ENCODE assay signal across 26 cellular contexts in genomic region chr1:237690656-237691055, GRCh38.
"Had no signal": no experiment of that assay in that cellular context is flagged by ENCODE, and none has a peak within 500 bp of the region (broad histone marks: within the 10 kb centered on the region; RNA-seq: fewer than 3 reads in every experiment).

No MANE protein-coding gene starts in this region.

- H3K36me3 ChIP-seq: stomach, thyroid gland, tibial nerve, transverse colon, upper lobe of left lung, upper lobe of right lung, uterus, vagina had no signal

- FAIRE-seq: urothelium cell line had no signal

- DNase-seq: stimulated activated CD4-positive, alpha-beta T cell treated with anti-CD3 and anti-CD28 coated beads, Interleukin-2, amount 100 ng/mL, for 48 hours; stimulated activated CD4-positive, alpha-beta T cell treated with anti-CD3 and anti-CD28 coated beads, Interleukin-4, amount 100 ng/mL, for 1 hour; stimulated activated CD4-positive, alpha-beta T cell treated with anti-CD3 and anti-CD28 coated beads, Interleukin-4, amount 100 ng/mL, for 24 hours; stimulated activated CD4-positive, alpha-beta T cell treated with anti-CD3 and anti-CD28 coated beads, Interleukin-4, amount 100 ng/mL, for 4 hours; stimulated activated CD8-positive, alpha-beta memory T cell treated with anti-CD3 and anti-CD28 coated beads, Interleukin-4, amount 100 ng/mL, for 48 hours; stimulated activated naive B cell treated with anti-CD40 and anti-IgM and Interleukin-4, amounts not matched to agents 10 μg/mL and 1 μg/mL and 100 μg/mL, for 72 hours; stimulated activated naive CD4-positive, alpha-beta T cell; stimulated activated naive CD4-positive, alpha-beta T cell treated with Interleukin-2 at 50 U/mL for 16 hours; stimulated activated naive CD8-positive, alpha-beta T cell treated with anti-CD3 and anti-CD28 coated beads, Interleukin-15, amount 100 ng/mL, for 72 hours; stimulated activated naive CD8-positive, alpha-beta T cell treated with anti-CD3 and anti-CD28 coated beads, Interleukin-15, Interleukin-2, amounts not matched to agents 100 U/mL and 50 U/mL, for 24 hours; stomach; substantia nigra; testis; thyroid gland; tibial artery; transverse colon; trophoblast cell; upper lobe of left lung; upper lobe of right lung; uterus had no signal

- H3K27ac ChIP-seq: stomach, testis, thoracic aorta, thyroid gland, tibial artery, tibial nerve, transverse colon, upper lobe of left lung, upper lobe of right lung, uterus, vagina had no signal

- H3K27me3 ChIP-seq: stomach, testis, thyroid gland, tibial artery, tibial nerve, transverse colon, upper lobe of left lung, upper lobe of right lung, uterus, vagina had no signal

- H3K4me3 ChIP-seq: stomach, testis, thoracic aorta, thyroid gland, tibial artery, tibial nerve, transverse colon, upper lobe of left lung, upper lobe of right lung, uterus, vagina had no signal

- H3K4me1 ChIP-seq: stomach, testis, tibial artery, tibial nerve, upper lobe of left lung, upper lobe of right lung, uterus, vagina had no signal

- ATAC-seq: stimulated activated effector memory CD8-positive, alpha-beta T cell treated with anti-CD3 and anti-CD28 coated beads, Interleukin-12 subunit alpha, Interleukin-12 subunit beta, amount 100 ng/mL, for 72 hours; stimulated activated memory B cell treated with anti-CD40 and anti-IgM and Interleukin-4, amounts not matched to agents 10 μg/mL and 1 μg/mL and 100 μg/mL, for 72 hours; stimulated activated naive B cell treated with anti-CD40 and anti-IgM and Interleukin-4, amounts not matched to agents 10 μg/mL and 1 μg/mL and 100 μg/mL, for 72 hours; stimulated activated naive CD8-positive, alpha-beta T cell treated with anti-CD3 and anti-CD28 coated beads, Interleukin-15, amount 100 ng/mL, for 72 hours; stimulated activated naive CD8-positive, alpha-beta T cell treated with anti-CD3 and anti-CD28 coated beads, Interleukin-15, Interleukin-2, amounts not matched to agents 100 U/mL and 50 U/mL, for 24 hours; upper lobe of right lung had no signal

- H3K9me3 ChIP-seq: stomach, testis, thoracic aorta, thyroid gland, tibial artery, tibial nerve, transverse colon, upper lobe of left lung, upper lobe of right lung, uterus, vagina had no signal
